Comparison of ENCODE assay signal across 5 cellular contexts in genomic region chr3:39061228-39061627, GRCh38. TPM values are rescaled to one million over a fixed set of nuclear protein-coding genes. Genes with fewer than 3 reads are reported as not detected.
"Had no signal": no experiment of that assay in that cellular context is flagged by ENCODE, and none has a peak within 500 bp of the region (broad histone marks: within the 10 kb centered on the region; RNA-seq: fewer than 3 reads in every experiment).

No MANE protein-coding gene starts in this region.

RNA-seq across cellular contexts. Expression of gene SCN11A, which starts 9.5 kb away (rescaled TPM):
- total RNA-seq: PC-3, PC-9, RPMI7951, SJSA1, SK-MEL-5 had no signal
